15 cellular contexts compared by ENCODE assay signal in genomic region chr16:81097230-81097629, GRCh38. TPM values are rescaled to one million over a fixed set of nuclear protein-coding genes. Genes with fewer than 3 reads are reported as not detected.
A peak's percentile ranks its signal among the peaks of the same experiment; 100 is the strongest.
DNase-seq lines count a peak whose midpoint lies in the region; ATAC-seq, FAIRE-seq and TF ChIP-seq lines count a peak whose summit lies in the region.
"Had no signal": no experiment of that assay in that cellular context is flagged by ENCODE, and none has a peak within 500 bp of the region (broad histone marks: within the 10 kb centered on the region; RNA-seq: fewer than 3 reads in every experiment).

No MANE protein-coding gene starts in this region.

- no peaks in the 10 kb centered on the region; the same call in 1 of the 2 replicates for H4K20me1 ChIP-seq in HepG2 (ENCODE audit: insufficient read depth, low read length)

- peaks cover 46% of the 10 kb centered on the region for H3K4me1 ChIP-seq in HepG2 (ENCODE audit: insufficient read depth, low read length)
- H3K4me1 ChIP-seq in right lobe of liver: peaks cover 0 to 15% (median 5%) of the 10 kb centered on the region in 4 donors
- H3K4me1 ChIP-seq in neuron (ENCODE audit: insufficient read depth, low read length): peaks cover 5% of the 10 kb centered on the region

- no peaks in the 10 kb centered on the region; a peak in 1 of 5 replicates for H3K27me3 ChIP-seq in HepG2 (ENCODE audit: control insufficient read depth in 1 of 2, insufficient read depth in 2 of 2, low read length in 2 of 2)
- H3K27me3 ChIP-seq in right lobe of liver: no peaks in the 10 kb centered on the region
- no peaks in the 10 kb centered on the region for H3K27me3 ChIP-seq in neuron (ENCODE audit: insufficient read depth, low read length)

- TF ChIP-seq RAD21 in HepG2 (CRISPR knock-in tag; IDR thresholded peaks at IDR 0.05): no peak

- H3K4me3 ChIP-seq in HepG2 (replicated peaks in 1 of 3; ENCODE audit: insufficient read depth in 1 of 3, low read depth in 2 of 3, low read length in 3 of 3) (no peak overlapping the region), right lobe of liver (no peak overlapping the region), neuron (ENCODE audit: low read length) (no peak overlapping the region)

- H3K4me3 Mint-ChIP-seq in MCF 10A (ENCODE audit: unreplicated experiment): peak overlapping the region; percentile 63

- ATAC-seq in HepG2 (no peak), right lobe of liver (no peak), HG03196 (IDR thresholded peaks at IDR 0.05; ENCODE audit: unreplicated experiment) (no peak), GM21723 (IDR thresholded peaks at IDR 0.05; ENCODE audit: unreplicated experiment) (no peak), HG02938 (IDR thresholded peaks at IDR 0.05; ENCODE audit: unreplicated experiment) (no peak)

- peak overlapping the region; percentile 64 for H3K27ac Mint-ChIP-seq in MCF 10A (ENCODE audit: low read depth, unreplicated experiment)

- CTCF ChIA-PET in HepG2 (lab: Yijun Ruan, JAX; ENCODE audit: low intra/inter-chr PET ratio, low total read pairs) (no interaction called here), MCF 10A (lab: Yijun Ruan, JAX) (interaction anchor here (0.6 to 0.8 kb wide), 4 partner anchors 45 to 216 kb away, joined by 3 to 5 read pairs (median 3); no protein-coding TSS in a partner anchor)

- H2AFZ ChIP-seq in HepG2 (ENCODE audit: low read length) (no peak overlapping the region), neuron (ENCODE audit: low read depth, low read length) (peak overlapping the region; percentile 64)

- POLR2A ChIA-PET in HepG2 (lab: Yijun Ruan, JAX) (interaction anchor here (1.2 kb wide), 1 partner anchor 9 kb away, joined by 3 read pairs; no protein-coding TSS in a partner anchor), MCF 10A (lab: Yijun Ruan, JAX) (interaction anchor here (0.7 to 1.2 kb wide), 2 partner anchors 63 to 84 kb away, joined by 3 read pairs; no protein-coding TSS in a partner anchor)

- no TSS peak for BruUV-seq in HepG2 (replicated peaks; lab: Mats Ljungman, UMichigan)
- no TSS peak for BruUV-seq in MCF 10A (replicated peaks; lab: Mats Ljungman, UMichigan)

- H3K4me2 ChIP-seq in HepG2 (ENCODE audit: low read depth, low read length): peak overlapping the region; percentile 63

- FAIRE-seq in HepG2 (lab: Jason Lieb, UNC): peak; percentile 30
- FAIRE-seq: keratinocyte had no signal

- H3K9me3 ChIP-seq in HepG2 (ENCODE audit: low read length) (no peaks in the 10 kb centered on the region), right lobe of liver (no peaks in the 10 kb centered on the region), neuron (ENCODE audit: low read length) (no peaks in the 10 kb centered on the region)

- H3K36me3 ChIP-seq in HepG2 (replicated peaks in 1 of 2; ENCODE audit: control insufficient read depth in 1 of 2, insufficient read depth in 2 of 2, low read length in 2 of 2) (no peaks in the 10 kb centered on the region), right lobe of liver (no peaks in the 10 kb centered on the region), neuron (ENCODE audit: insufficient read depth, low read length) (no peaks in the 10 kb centered on the region)

- intact Hi-C loops in HepG2 (cut with micrococcal nuclease; ENCODE audit: unreplicated experiment) (loop anchor here (5.0 kb wide), 2 partner anchors 60 to 90 kb away; partner anchors contain the start of genes ATMIN, CENPN and CMC2), right lobe of liver (cut with DNase I) (no loop called here), MCF 10A (cut with micrococcal nuclease) (no loop called here)

- DNase-seq in HepG2 (ENCODE audit: low spot score) (no peak), right lobe of liver (no peak), MCF 10A (ENCODE audit: unreplicated experiment) (no peak), GM13977 (ENCODE audit: low spot score) (no peak)
- DNase-seq: activated B cell treated with CpG ODN at 0.5 μM for 24 hours; central memory CD4-positive, alpha-beta T cell; effector memory CD4-positive, alpha-beta T cell; NCI-H69 had no signal

- TF ChIP-seq CTCF in HepG2 (CRISPR knock-in tag; IDR thresholded peaks at IDR 0.05) (no peak), right lobe of liver (IDR thresholded peaks at IDR 0.05) (no peak), MCF 10A (IDR thresholded peaks at IDR 0.05; ENCODE audit: unreplicated experiment) (no peak), GM13977 (IDR thresholded peaks at IDR 0.05; ENCODE audit: extremely low read depth, insufficient read depth, missing control alignments) (no peak)

- H3K9me3 Mint-ChIP-seq in MCF 10A (ENCODE audit: unreplicated experiment): no peaks in the 10 kb centered on the region
- H3K9me3 Mint-ChIP-seq: mesothelial cell of epicardium had no signal

- H3K27ac ChIP-seq in HepG2 (ENCODE audit: extremely low read length, insufficient read depth, low read length): peak overlapping the region; percentile 29
- no peak overlapping the region for H3K27ac ChIP-seq in right lobe of liver

- peaks cover 32% of the 10 kb centered on the region for H3K79me2 ChIP-seq in HepG2 (ENCODE audit: insufficient read depth, low read length)

- H3K4me1 Mint-ChIP-seq in MCF 10A (ENCODE audit: insufficient read depth, unreplicated experiment): peaks cover 6% of the 10 kb centered on the region

- in situ Hi-C loops in HepG2 (cut with HindIII; ENCODE audit: extremely low pct_ligation_motif_present, low pct_unique_long_range_greater_than_20kb) (no loop called here), GM13977 (cut with MboI; ENCODE audit: low pct_unique_long_range_greater_than_20kb, low sequenced_read_pairs, unreplicated experiment) (no loop called here)

- H3K36me3 Mint-ChIP-seq in MCF 10A (ENCODE audit: insufficient read depth, unreplicated experiment): no peaks in the 10 kb centered on the region
- H3K36me3 Mint-ChIP-seq: mesothelial cell of epicardium had no signal

- H3K9ac ChIP-seq in HepG2 (ENCODE audit: insufficient read depth, low read depth, low read length): no peak overlapping the region

- no peak for TF ChIP-seq POLR2A in HepG2 (IDR thresholded peaks at IDR 0.05; ENCODE audit: insufficient read depth in 1 of 2, low read depth in 2 of 2, low read length in 2 of 2)
- no peak for TF ChIP-seq POLR2A in right lobe of liver (IDR thresholded peaks at IDR 0.05)

- WGBS in HepG2 (ENCODE audit: low lambda C conversion rate): 94% methylated on average over 6 of the region's 6 CpGs
- 86% methylated on average over 1 of the region's 6 CpGs for WGBS in right lobe of liver (ENCODE audit: insufficient coverage, low coverage, low lambda C conversion rate, missing lambda C conversion rate)

- no peaks in the 10 kb centered on the region for H3K27me3 Mint-ChIP-seq in MCF 10A (ENCODE audit: insufficient read depth, unreplicated experiment)
- H3K27me3 Mint-ChIP-seq: activated B cell treated with CpG ODN at 0.5 μM for 24 hours, type B pancreatic cell had no signal

- TF ChIP-seq EP300 in HepG2 (IDR thresholded peaks at IDR 0.05; ENCODE audit: low read depth in 2 of 2, low read length in 2 of 2) (no peak), HepG2 (CRISPR knock-in tag; IDR thresholded peaks at IDR 0.05; ENCODE audit: borderline replicate concordance) (no peak)

RNA-seq across cellular contexts. Expression of gene GCSH, which starts 1.0 kb away (rescaled TPM):
- 103 and 117 TPM in 2 replicates for total RNA-seq in HepG2 (2016; rRNA removed; fragmentation: Illumina TruSeq; extraction: Trizol)
- total RNA-seq in HepG2 (2016; cell fraction: cytosol; rRNA removed; fragmentation: Illumina TruSeq; extraction: Trizol; ENCODE audit: low read depth): 84.9 and 85.5 TPM in 2 replicates
- 106 and 120 TPM in 2 replicates for total RNA-seq in HepG2 (2016; cell fraction: insoluble cytoplasmic fraction; rRNA removed; fragmentation: Illumina TruSeq; extraction: Trizol)
- total RNA-seq in HepG2 (2016; cell fraction: membrane; rRNA removed; fragmentation: Illumina TruSeq; extraction: Trizol): 113 and 134 TPM in 2 replicates
- 71.3 and 72.1 TPM in 2 replicates for total RNA-seq in HepG2 (2016; cell fraction: nucleus; rRNA removed; fragmentation: Illumina TruSeq; extraction: Trizol)
- polyA plus RNA-seq in HepG2 (2011; rRNA removed): 23.5 and 35.9 TPM in 2 replicates
- 20.5 and 24.4 TPM in 2 replicates for polyA plus RNA-seq in HepG2 (2011; cell fraction: cytosol; rRNA removed)
- polyA plus RNA-seq in HepG2 (2011; cell fraction: nucleus; rRNA removed): 8.8 and 13.9 TPM in 2 replicates
- 56.2 and 79.0 TPM in 2 replicates for polyA plus RNA-seq in HepG2 (2012)
- 230 and 257 TPM in 2 replicates for polyA plus RNA-seq in HepG2 (2016; cell fraction: cytosol; fragmentation: Illumina TruSeq; extraction: Trizol; ENCODE audit: low read depth)
- polyA plus RNA-seq in HepG2 (2016; cell fraction: insoluble cytoplasmic fraction; fragmentation: Illumina TruSeq; extraction: Trizol; ENCODE audit: low read depth): 211 and 234 TPM in 2 replicates
- 224 and 230 TPM in 2 replicates for polyA plus RNA-seq in HepG2 (2016; cell fraction: membrane; fragmentation: Illumina TruSeq; extraction: Trizol; ENCODE audit: low read depth)
- polyA plus RNA-seq in HepG2 (2016; cell fraction: nucleus; fragmentation: Illumina TruSeq; extraction: Trizol; ENCODE audit: insufficient read depth, low read depth): 155 and 164 TPM in 2 replicates
- polyA minus RNA-seq in HepG2 (2011; rRNA and poly(A)+ RNA removed; ENCODE audit: low replicate concordance): 4.9 and 6.7 TPM in 2 replicates
- 17.2 and 17.8 TPM in 2 replicates for polyA minus RNA-seq in HepG2 (2011; cell fraction: cytosol; rRNA and poly(A)+ RNA removed)
- 21.4 and 23.0 TPM in 2 replicates for polyA minus RNA-seq in HepG2 (2011; cell fraction: nucleus; rRNA and poly(A)+ RNA removed)
- total RNA-seq in right lobe of liver: 10 to 100 TPM; 41.8 to 77.1 (median 52.4) TPM
- total RNA-seq in MCF 10A (2022): 68.4 and 70.8 TPM in 2 replicates

RNA-seq across cellular contexts. Expression of gene C16orf46, which starts 20.2 kb away (rescaled TPM):
- total RNA-seq in HepG2 (2016; rRNA removed; fragmentation: Illumina TruSeq; extraction: Trizol): 0.38 and 1.9 TPM in 2 replicates
- total RNA-seq in HepG2 (2016; cell fraction: cytosol; rRNA removed; fragmentation: Illumina TruSeq; extraction: Trizol; ENCODE audit: low read depth): 0.44 TPM in 1 of 2 replicates, not detected in the other
- total RNA-seq in HepG2 (2016; cell fraction: insoluble cytoplasmic fraction; rRNA removed; fragmentation: Illumina TruSeq; extraction: Trizol): 0.56 and 0.58 TPM in 2 replicates
- total RNA-seq in HepG2 (2016; cell fraction: membrane; rRNA removed; fragmentation: Illumina TruSeq; extraction: Trizol): 0.31 and 0.86 TPM in 2 replicates
- 0.50 and 0.62 TPM in 2 replicates for total RNA-seq in HepG2 (2016; cell fraction: nucleus; rRNA removed; fragmentation: Illumina TruSeq; extraction: Trizol)
- 0.39 and 0.55 TPM in 2 replicates for polyA plus RNA-seq in HepG2 (2011; rRNA removed)
- 0.36 and 0.47 TPM in 2 replicates for polyA plus RNA-seq in HepG2 (2011; cell fraction: cytosol; rRNA removed)
- 0.11 and 1.4 TPM in 2 replicates for polyA plus RNA-seq in HepG2 (2011; cell fraction: nucleus; rRNA removed)
- polyA plus RNA-seq in HepG2 (2012): 0.42 and 0.80 TPM in 2 replicates
- 0.33 and 0.52 TPM in 2 replicates for polyA plus RNA-seq in HepG2 (2016; cell fraction: cytosol; fragmentation: Illumina TruSeq; extraction: Trizol; ENCODE audit: low read depth)
- 0.52 and 1.2 TPM in 2 replicates for polyA plus RNA-seq in HepG2 (2016; cell fraction: insoluble cytoplasmic fraction; fragmentation: Illumina TruSeq; extraction: Trizol; ENCODE audit: low read depth)
- polyA plus RNA-seq in HepG2 (2016; cell fraction: membrane; fragmentation: Illumina TruSeq; extraction: Trizol; ENCODE audit: low read depth): 0.50 and 0.52 TPM in 2 replicates
- 0.32 and 0.67 TPM in 2 replicates for polyA plus RNA-seq in HepG2 (2016; cell fraction: nucleus; fragmentation: Illumina TruSeq; extraction: Trizol; ENCODE audit: insufficient read depth, low read depth)
- not detected in 2 replicates for polyA minus RNA-seq in HepG2 (2011; rRNA and poly(A)+ RNA removed; ENCODE audit: low replicate concordance)
- polyA minus RNA-seq in HepG2 (2011; cell fraction: cytosol; rRNA and poly(A)+ RNA removed): 0.70 TPM in 1 of 2 replicates, not detected in the other
- 1.1 and 1.3 TPM in 2 replicates for polyA minus RNA-seq in HepG2 (2011; cell fraction: nucleus; rRNA and poly(A)+ RNA removed)
- 1 to 10 TPM in 3 of 6 experiments, under 1 TPM in 2, not detected in 1; 0.55 to 2.0 (median 1.2) TPM for total RNA-seq in right lobe of liver
- 0.66 and 3.8 TPM in 2 replicates for total RNA-seq in MCF 10A (2022)
